Comparison of ENCODE assay signal across 1 cellular context in the genomic region with DNA sequence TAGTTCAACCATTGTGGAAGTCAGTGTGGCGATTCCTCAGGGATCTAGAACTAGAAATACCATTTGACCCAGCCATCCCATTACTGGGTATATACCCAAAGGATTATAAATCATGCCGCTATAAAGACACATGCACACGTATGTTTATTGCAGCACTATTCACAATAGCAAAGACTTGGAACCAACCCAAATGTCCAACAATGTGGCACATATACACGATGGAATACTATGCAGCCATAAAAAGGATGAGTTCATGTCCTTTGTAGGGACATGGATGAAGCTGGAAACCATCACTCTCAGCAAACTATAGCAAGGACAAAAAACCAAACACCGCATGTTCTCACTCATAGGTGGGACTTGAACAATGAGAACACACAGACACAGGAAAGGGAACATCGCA.
TF ChIP-seq lines count a peak whose summit lies in the region.

No MANE protein-coding gene starts in this region.

TF ChIP-seq in HEK293, 187 proteins besides CTCF, POLR2A, EP300 and RAD21 (continued from another document):
- peak; percentile 97 for TF ChIP-seq ZNF146 (tag by site-specific recombination; IDR thresholded peaks at IDR 0.05)
